ENCODE assay signal across 15 cellular contexts in the genomic region with DNA sequence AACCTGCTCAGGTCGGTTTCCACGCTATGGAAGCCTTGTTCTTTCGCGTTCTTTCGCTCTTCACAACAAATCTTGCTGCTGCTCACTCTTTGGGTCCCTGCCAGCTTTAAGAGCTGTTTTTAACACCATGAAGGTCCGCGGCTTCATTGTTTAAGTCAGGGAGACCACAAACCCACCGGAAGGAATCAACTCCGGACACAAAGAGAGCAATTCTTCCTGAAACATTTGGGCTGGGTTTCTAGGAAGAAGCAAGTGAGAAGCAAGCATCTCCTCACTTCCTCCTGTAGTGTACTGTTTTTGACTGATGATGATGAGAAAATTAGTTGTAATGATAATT. TPM values are rescaled to one million over a fixed set of nuclear protein-coding genes. Genes with fewer than 3 reads are reported as not detected.
DNase-seq lines count a peak whose midpoint lies in the region; ATAC-seq and TF ChIP-seq lines count a peak whose summit lies in the region.
"Had no signal": no experiment of that assay in that cellular context is flagged by ENCODE, and none has a peak within 500 bp of the region (broad histone marks: within the 10 kb centered on the region; RNA-seq: fewer than 3 reads in every experiment).

No MANE protein-coding gene starts in this region.

- CTCF ChIA-PET in CD4-positive, alpha-beta T cell (lab: Charles Lee) = no interaction called here
- CTCF ChIA-PET in RWPE1 (lab: Yijun Ruan, JAX) = no interaction called here

- peaks cover 58% of the 10 kb centered on the region for H3K4me1 Mint-ChIP-seq in CD4-positive, alpha-beta T cell (ENCODE audit: low read depth)

- no peak overlapping the region for H3K9ac ChIP-seq in Karpas-422 (ENCODE audit: low read length)

- H3K27me3 ChIP-seq in CD4-positive, alpha-beta T cell (ENCODE audit: control insufficient read depth, insufficient read depth, low read length) = no peaks in the 10 kb centered on the region
- no peaks in the 10 kb centered on the region for H3K27me3 ChIP-seq in Karpas-422 (ENCODE audit: low read length)
- H3K27me3 ChIP-seq: testis had no signal

- H3K27me3 Mint-ChIP-seq in CD4-positive, alpha-beta T cell = no peaks in the 10 kb centered on the region

- H3K9me3 ChIP-seq in CD4-positive, alpha-beta T cell (ENCODE audit: control insufficient read depth, low read length) = no peaks in the 10 kb centered on the region
- peaks cover 5% of the 10 kb centered on the region; the same call in 1 of the 2 replicates for H3K9me3 ChIP-seq in Karpas-422 (ENCODE audit: low read length)
- H3K9me3 ChIP-seq: testis had no signal

- H3K4me2 ChIP-seq in Karpas-422 (ENCODE audit: low read depth, low read length, poor library complexity, severe bottlenecking) = no peak overlapping the region
- H3K4me2 ChIP-seq: PC-9 had no signal

- intact Hi-C loops in CD4-positive, alpha-beta T cell (cut with DNase I, micrococcal nuclease) = loop anchor here in 1 of 2 experiments (10.0 kb wide), 1 partner anchor 269 kb away; a partner anchor contains a TSS

- DNase-seq in AML-193 (lab: John Stamatoyannopoulos, UW) = peak; percentile 35 to 45
- no peak for DNase-seq in CD4-positive, alpha-beta T cell
- DNase-seq in UCSD-AML1 (lab: John Stamatoyannopoulos, UW; ENCODE audit: unreplicated experiment) = peak; percentile 59
- peak; percentile 48 for DNase-seq in foreskin melanocyte
- DNase-seq in RWPE1 (ENCODE audit: low spot score) = no peak
- no peak for DNase-seq in Karpas-422
- DNase-seq: activated CD8-positive, alpha-beta memory T cell treated with anti-CD3 and anti-CD28 coated beads for 24 hours; activated effector memory CD4-positive, alpha-beta T cell treated with anti-CD3 and anti-CD28 coated beads, Interleukin-2, amount 50 U/mL, for 16 hours; NCI-H1105; NCI-H2107; NCI-H526 treated with DMSO at 0.1 percent for 48 hours; PC-9 had no signal

- POLR2A ChIA-PET in CD4-positive, alpha-beta T cell (lab: Charles Lee) = interaction anchor here (1.2 kb wide), 1 partner anchor 9 kb away, joined by 6 read pairs; no protein-coding TSS in a partner anchor
- POLR2A ChIA-PET in RWPE1 (lab: Yijun Ruan, JAX; ENCODE audit: low non-redundant PET) = no interaction called here

- no peak for ATAC-seq in CD4-positive, alpha-beta T cell (ENCODE audit: poor library complexity)
- ATAC-seq in GM21619 (IDR thresholded peaks at IDR 0.05; ENCODE audit: unreplicated experiment) = no peak
- no peak for ATAC-seq in GM18505 (IDR thresholded peaks at IDR 0.05; ENCODE audit: unreplicated experiment)

- 0 out of 2 replicates have a peak, but pooled peaks cover 3% of the 10 kb centered on the region for H4K20me1 ChIP-seq in Karpas-422 (ENCODE audit: insufficient read depth, low read depth, low read length)

- TF ChIP-seq POLR2A in GM18505 (IDR thresholded peaks at IDR 0.05; ENCODE audit: borderline replicate concordance, extremely low read depth, insufficient read depth, insufficient read length) = no peak

- H3K79me2 ChIP-seq in Karpas-422 (ENCODE audit: low read length) = peaks cover 35% of the 10 kb centered on the region

- TF ChIP-seq CTCF in CD4-positive, alpha-beta T cell (IDR thresholded peaks at IDR 0.05) = no peak
- no peak for TF ChIP-seq CTCF in RWPE1 (conservative IDR thresholded peaks at IDR 0.05; ENCODE audit: low read depth)

- H3K4me3 Mint-ChIP-seq in CD4-positive, alpha-beta T cell = peak overlapping the region; percentile 92

- peaks cover 19% of the 10 kb centered on the region for H3K4me1 ChIP-seq in Karpas-422 (ENCODE audit: low read length)

- H3K36me3 Mint-ChIP-seq in CD4-positive, alpha-beta T cell (ENCODE audit: low read depth) = peaks cover 15% of the 10 kb centered on the region

- H3K4me3 ChIP-seq in Karpas-422 (ENCODE audit: low read length) = no peak overlapping the region
- H3K4me3 ChIP-seq: PC-9, testis had no signal

- peak overlapping the region; percentile 73 for H3K27ac Mint-ChIP-seq in CD4-positive, alpha-beta T cell

- no peak overlapping the region for H2AFZ ChIP-seq in Karpas-422 (ENCODE audit: low read length)
- H2AFZ ChIP-seq: PC-9 had no signal

- no peak overlapping the region for H3K27ac ChIP-seq in CD4-positive, alpha-beta T cell (ENCODE audit: low read depth, low read length)
- H3K27ac ChIP-seq in RWPE1 (no peak overlapping the region), Karpas-422 (ENCODE audit: low read length) (no peak overlapping the region)
- H3K27ac ChIP-seq: PC-9, testis had no signal

- no peaks in the 10 kb centered on the region for H3K36me3 ChIP-seq in Karpas-422 (ENCODE audit: insufficient read depth, low read length)

- H3K9me2 ChIP-seq in Karpas-422 (replicated peaks; ENCODE audit: insufficient read depth, low read length) = no peaks in the 10 kb centered on the region

- no peaks in the 10 kb centered on the region for H3K9me3 Mint-ChIP-seq in CD4-positive, alpha-beta T cell

RNA-seq across cellular contexts. Expression of a gene that starts 2.1 kb away (rescaled TPM):
- 1 to 10 TPM; 5.5 to 6.6 TPM for total RNA-seq in CD4-positive, alpha-beta T cell
- 32.5 TPM in 2 replicates for total RNA-seq in Karpas-422 (2014; rRNA removed; shearing (Covaris generic); ENCODE audit: low replicate concordance)

RNA-seq across cellular contexts. Expression of a gene that starts 4.2 kb away (rescaled TPM):
- 1 to 10 TPM; 6.8 to 8.7 TPM for total RNA-seq in CD4-positive, alpha-beta T cell
- total RNA-seq in Karpas-422 (2014; rRNA removed; shearing (Covaris generic); ENCODE audit: low replicate concordance) = 14.6 and 16.4 TPM in 2 replicates

RNA-seq across cellular contexts. Expression of a gene that starts 55.2 kb away (rescaled TPM):
- 10 to 100 TPM; 28.1 to 30.6 TPM for total RNA-seq in CD4-positive, alpha-beta T cell
- total RNA-seq in Karpas-422 (2014; rRNA removed; shearing (Covaris generic); ENCODE audit: low replicate concordance) = 48.7 and 52.7 TPM in 2 replicates

Comparison
In these comparisons a context has a peak if more than half of its experiments do, and no peak if none do; other contexts are left out.
1. DNase-seq: peak in AML-193 (2 of 2), UCSD-AML1 (single experiment) and foreskin melanocyte (single experiment); none in CD4-positive, alpha-beta T cell (0 of 10), RWPE1 (single experiment) and Karpas-422 (single experiment).